In genomic region chrX:5586726-5587125, GRCh38 we compare ENCODE assay signal across 27 cellular contexts.
"Had no signal": no experiment of that assay in that cellular context is flagged by ENCODE, and none has a peak within 500 bp of the region (broad histone marks: within the 10 kb centered on the region; RNA-seq: fewer than 3 reads in every experiment).

No MANE protein-coding gene starts in this region.

- H3K4me3 Mint-ChIP-seq: nephron; neural progenitor cell; stimulated activated effector memory CD8-positive, alpha-beta T cell treated with anti-CD3 and anti-CD28 coated beads, Interleukin-12 subunit alpha, Interleukin-12 subunit beta, amount 100 ng/mL, for 72 hours; stimulated activated naive B cell treated with anti-CD40 and anti-IgM and Interleukin-4, amounts not matched to agents 10 μg/mL and 1 μg/mL and 100 μg/mL, for 72 hours; stimulated activated naive CD8-positive, alpha-beta T cell treated with anti-CD3 and anti-CD28 coated beads, Interleukin-15, Interleukin-2, amounts not matched to agents 100 ng/mL and 50 ng/mL, for 24 hours had no signal

- H3K27me3 Mint-ChIP-seq: stimulated activated naive B cell treated with anti-CD40 and anti-IgM and Interleukin-4, amounts not matched to agents 10 μg/mL and 1 μg/mL and 100 μg/mL, for 72 hours; stimulated activated naive CD8-positive, alpha-beta T cell treated with anti-CD3 and anti-CD28 coated beads, Interleukin-15, Interleukin-2, amounts not matched to agents 100 ng/mL and 50 ng/mL, for 24 hours had no signal

- H3K27ac ChIP-seq: neural progenitor cell, ovary, parathyroid adenoma, psoas muscle, right lobe of liver, sigmoid colon, stomach, thoracic aorta, thyroid gland, tibial nerve, upper lobe of left lung, vagina had no signal

- H3K4me1 Mint-ChIP-seq: nephron; stimulated activated effector memory CD8-positive, alpha-beta T cell treated with anti-CD3 and anti-CD28 coated beads, Interleukin-12 subunit alpha, Interleukin-12 subunit beta, amount 100 ng/mL, for 72 hours; stimulated activated naive B cell treated with anti-CD40 and anti-IgM and Interleukin-4, amounts not matched to agents 10 μg/mL and 1 μg/mL and 100 μg/mL, for 72 hours had no signal

- DNase-seq: occipital lobe; ovary; posterior cingulate gyrus; psoas muscle; right cardiac atrium; right lobe of liver; sigmoid colon; small intestine; stimulated activated CD4-positive, alpha-beta T cell treated with anti-CD3 and anti-CD28 coated beads, Interleukin-15, amount 100 ng/mL, for 24 hours; stimulated activated CD4-positive, alpha-beta T cell treated with anti-CD3 and anti-CD28 coated beads, Interleukin-2, amount 100 ng/mL, for 24 hours; stimulated activated CD4-positive, alpha-beta T cell treated with anti-CD3 and anti-CD28 coated beads, Interleukin-2, amount 100 ng/mL, for 48 hours; stimulated activated CD4-positive, alpha-beta T cell treated with anti-CD3 and anti-CD28 coated beads, Interleukin-4, amount 100 ng/mL, for 24 hours; stimulated activated naive B cell treated with anti-CD40 and anti-IgM and Interleukin-4, amounts not matched to agents 10 μg/mL and 1 μg/mL and 100 μg/mL, for 72 hours; stimulated activated naive CD4-positive, alpha-beta T cell treated with Interleukin-2 at 50 U/mL for 16 hours; stomach; thyroid gland; trophoblast cell; upper lobe of left lung had no signal

- H3K4me3 ChIP-seq: neural progenitor cell, ovary, psoas muscle, right lobe of liver, sigmoid colon, stomach, thoracic aorta, thyroid gland, tibial nerve, upper lobe of left lung, vagina had no signal

- H3K9ac ChIP-seq: neural progenitor cell, parathyroid adenoma had no signal

- H3K36me3 Mint-ChIP-seq: neural progenitor cell; stimulated activated effector memory CD8-positive, alpha-beta T cell treated with anti-CD3 and anti-CD28 coated beads, Interleukin-12 subunit alpha, Interleukin-12 subunit beta, amount 100 ng/mL, for 72 hours; stimulated activated naive B cell treated with anti-CD40 and anti-IgM and Interleukin-4, amounts not matched to agents 10 μg/mL and 1 μg/mL and 100 μg/mL, for 72 hours had no signal

- H3K36me3 ChIP-seq: neural progenitor cell, ovary, right lobe of liver, sigmoid colon, stomach, thoracic aorta, thyroid gland, tibial nerve, upper lobe of left lung, vagina had no signal

- H3K9me3 ChIP-seq: ovary, right lobe of liver, sigmoid colon, stomach, thoracic aorta, thyroid gland, upper lobe of left lung, vagina had no signal

- H3K27ac Mint-ChIP-seq: nephron; neural progenitor cell; progenitor cell of endocrine pancreas; stimulated activated effector memory CD8-positive, alpha-beta T cell treated with anti-CD3 and anti-CD28 coated beads, Interleukin-12 subunit alpha, Interleukin-12 subunit beta, amount 100 ng/mL, for 72 hours; stimulated activated naive B cell treated with anti-CD40 and anti-IgM and Interleukin-4, amounts not matched to agents 10 μg/mL and 1 μg/mL and 100 μg/mL, for 72 hours; stimulated activated naive CD8-positive, alpha-beta T cell treated with anti-CD3 and anti-CD28 coated beads, Interleukin-15, Interleukin-2, amounts not matched to agents 100 ng/mL and 50 ng/mL, for 24 hours had no signal
